20 cellular contexts compared by ENCODE assay signal in genomic region chr1:162210171-162210570, GRCh38.
"Had no signal": no experiment of that assay in that cellular context is flagged by ENCODE, and none has a peak within 500 bp of the region (broad histone marks: within the 10 kb centered on the region; RNA-seq: fewer than 3 reads in every experiment).

No MANE protein-coding gene starts in this region.

- H3K27me3 ChIP-seq: body of pancreas, gastroesophageal sphincter, neutrophil, tibial nerve had no signal

- H3K36me3 Mint-ChIP-seq: immature natural killer cell; natural killer cell treated with Interleukin-12 subunit alpha and Interleukin-12 subunit beta and Interleukin-15 and Interleukin-18, amount 100 ng/mL, for 72 hours had no signal

- H3K4me3 ChIP-seq: body of pancreas, gastroesophageal sphincter, spleen, tibial nerve had no signal

- H3K4me3 Mint-ChIP-seq: activated CD4-positive, alpha-beta memory T cell treated with anti-CD3 and anti-CD28 coated beads, Interleukin-2, amount 10 ng/mL, durations not matched to agents 7 days and 5 days; activated CD4-positive, alpha-beta T cell treated with anti-CD3 and anti-CD28 coated beads, Interleukin-2, amount 10 ng/mL, durations not matched to agents 7 days and 5 days; activated T-cell treated with anti-CD3 and anti-CD28 coated beads, Interleukin-2, amount 50 U/mL, for 24 hours; activated T-helper 17 cell treated with anti-CD3 and anti-CD28 coated beads, Interleukin-2, amount 50 U/mL, for 72 hours; immature natural killer cell; natural killer cell treated with Interleukin-12 subunit alpha and Interleukin-12 subunit beta and Interleukin-15 and Interleukin-18, amount 100 ng/mL, for 72 hours had no signal

- DNase-seq: activated CD4-positive, alpha-beta memory T cell treated with anti-CD3 and anti-CD28 coated beads, Interleukin-2, amount 10 ng/mL, durations not matched to agents 7 days and 5 days; activated CD4-positive, alpha-beta T cell treated with anti-CD3 and anti-CD28 coated beads, Interleukin-2, amount 10 ng/mL, durations not matched to agents 7 days and 5 days; activated CD4-positive, CD25-positive, alpha-beta regulatory T cell treated with anti-CD3 and anti-CD28 coated beads, Interleukin-2, amount 50 U/mL, for 72 hours; activated CD8-positive, alpha-beta memory T cell treated with anti-CD3 and anti-CD28 coated beads, Interleukin-2, amount 50 U/mL, for 48 hours; activated gamma-delta T cell treated with Interleukin-2 at 50 U/mL for 16 hours; activated naive CD4-positive, alpha-beta T cell treated with anti-CD3 and anti-CD28 coated beads, Interleukin-2, amount 50 U/mL, for 16 hours; activated T-cell treated with anti-CD3 and anti-CD28 coated beads, Interleukin-2, amount 50 U/mL, for 24 hours; anterior cingulate cortex; body of pancreas; immature natural killer cell; kidney; midbrain; retina; spleen; stimulated activated naive CD4-positive, alpha-beta T cell treated with Interleukin-2 at 50 U/mL for 16 hours had no signal

- ATAC-seq: activated T-helper 17 cell treated with anti-CD3 and anti-CD28 coated beads, Interleukin-2, amount 50 U/mL, for 72 hours; body of pancreas; gastroesophageal sphincter; natural killer cell treated with Interleukin-12 subunit alpha and Interleukin-12 subunit beta and Interleukin-15 and Interleukin-18, amount 100 ng/mL, for 72 hours had no signal

- H3K27ac ChIP-seq: body of pancreas, gastroesophageal sphincter, neutrophil, spleen, tibial nerve had no signal

- H3K4me1 Mint-ChIP-seq: activated CD4-positive, alpha-beta memory T cell treated with anti-CD3 and anti-CD28 coated beads, Interleukin-2, amount 10 ng/mL, durations not matched to agents 7 days and 5 days; activated CD4-positive, alpha-beta T cell treated with anti-CD3 and anti-CD28 coated beads, Interleukin-2, amount 10 ng/mL, durations not matched to agents 7 days and 5 days; activated T-helper 17 cell treated with anti-CD3 and anti-CD28 coated beads, Interleukin-2, amount 50 U/mL, for 72 hours; immature natural killer cell had no signal

- H3K9me3 Mint-ChIP-seq: activated CD4-positive, alpha-beta memory T cell treated with anti-CD3 and anti-CD28 coated beads, Interleukin-2, amount 10 ng/mL, durations not matched to agents 7 days and 5 days; activated CD4-positive, alpha-beta T cell treated with anti-CD3 and anti-CD28 coated beads, Interleukin-2, amount 10 ng/mL, durations not matched to agents 7 days and 5 days; activated T-cell treated with anti-CD3 and anti-CD28 coated beads, Interleukin-2, amount 50 U/mL, for 24 hours; activated T-helper 17 cell treated with anti-CD3 and anti-CD28 coated beads, Interleukin-2, amount 50 U/mL, for 72 hours; immature natural killer cell; natural killer cell treated with Interleukin-12 subunit alpha and Interleukin-12 subunit beta and Interleukin-15 and Interleukin-18, amount 100 ng/mL, for 72 hours had no signal

- H3K9me3 ChIP-seq: body of pancreas, gastroesophageal sphincter, neutrophil, spleen, tibial nerve had no signal

- H3K27ac Mint-ChIP-seq: activated CD4-positive, alpha-beta memory T cell treated with anti-CD3 and anti-CD28 coated beads, Interleukin-2, amount 10 ng/mL, durations not matched to agents 7 days and 5 days; activated CD4-positive, alpha-beta T cell treated with anti-CD3 and anti-CD28 coated beads, Interleukin-2, amount 10 ng/mL, durations not matched to agents 7 days and 5 days; activated T-cell treated with anti-CD3 and anti-CD28 coated beads, Interleukin-2, amount 50 U/mL, for 24 hours; activated T-helper 17 cell treated with anti-CD3 and anti-CD28 coated beads, Interleukin-2, amount 50 U/mL, for 72 hours; immature natural killer cell; natural killer cell treated with Interleukin-12 subunit alpha and Interleukin-12 subunit beta and Interleukin-15 and Interleukin-18, amount 100 ng/mL, for 72 hours had no signal

- H3K4me1 ChIP-seq: spleen had no signal

- H3K36me3 ChIP-seq: gastroesophageal sphincter, neutrophil, spleen, tibial nerve had no signal
